ENCODE assay signal across 1 cellular context in genomic region chr15:71785996-71786395, GRCh38.
TF ChIP-seq lines count a peak whose summit lies in the region.

No MANE protein-coding gene starts in this region.

TF ChIP-seq in H1, 55 proteins besides CTCF, POLR2A, EP300 and RAD21 (continued from another document):
- TF ChIP-seq E2F6 (IDR thresholded peaks at IDR 0.05) (no peak), SAP30 (IDR thresholded peaks at IDR 0.05; ENCODE audit: insufficient read depth, insufficient replicate concordance, low read length) (no peak), SP4 (IDR thresholded peaks at IDR 0.05; ENCODE audit: low read length) (no peak), MAFK (IDR thresholded peaks at IDR 0.05; ENCODE audit: low read depth, low read length) (no peak), ASH2L (IDR thresholded peaks at IDR 0.05; ENCODE audit: low read length) (no peak), KDM5A (IDR thresholded peaks at IDR 0.05; ENCODE audit: low read length) (no peak), ATF3 (IDR thresholded peaks at IDR 0.05; ENCODE audit: insufficient read depth, low read depth, low read length) (no peak), CHD7 (IDR thresholded peaks at IDR 0.05; ENCODE audit: insufficient replicate concordance, low read length) (no peak), JUN (IDR thresholded peaks at IDR 0.05; ENCODE audit: low read depth, low read length) (no peak), JUND (IDR thresholded peaks at IDR 0.05; ENCODE audit: low read length) (no peak), GTF2F1 (IDR thresholded peaks at IDR 0.05; ENCODE audit: borderline replicate concordance, low read depth, low read length) (no peak), EZH2 (IDR thresholded peaks at IDR 0.05; ENCODE audit: low read depth, low read length, severe bottlenecking) (no peak)
